24 cellular contexts compared by ENCODE assay signal in the genomic region with DNA sequence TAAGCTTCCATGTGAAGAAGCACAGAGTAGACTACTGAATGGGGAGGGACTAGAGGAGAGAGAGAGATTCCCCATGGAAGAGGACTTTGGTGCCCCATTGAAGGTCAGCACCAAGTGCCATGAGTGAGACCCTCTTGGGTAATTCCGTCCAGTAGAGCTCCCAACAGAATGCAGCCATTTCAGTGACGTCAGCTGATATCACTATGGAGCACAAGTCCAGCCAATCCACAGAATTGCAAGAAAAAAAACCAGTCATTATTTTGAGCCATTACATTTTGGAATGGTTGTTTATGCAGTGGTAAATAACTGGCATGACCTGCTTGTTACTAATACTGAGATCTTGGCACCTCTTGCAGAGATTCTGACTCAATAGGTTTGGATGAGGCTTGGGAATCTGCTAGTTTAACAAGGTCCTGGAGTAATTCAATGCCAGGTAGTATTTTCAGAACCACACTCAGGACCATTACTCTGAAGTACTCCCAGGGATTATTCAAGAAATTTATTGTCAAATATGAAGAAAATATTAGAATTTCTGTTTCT. TPM values are rescaled to one million over a fixed set of nuclear protein-coding genes. Genes with fewer than 3 reads are reported as not detected.
DNase-seq lines count a peak whose midpoint lies in the region; ATAC-seq, FAIRE-seq and TF ChIP-seq lines count a peak whose summit lies in the region.
"Had no signal": no experiment of that assay in that cellular context is flagged by ENCODE, and none has a peak within 500 bp of the region (broad histone marks: within the 10 kb centered on the region; RNA-seq: fewer than 3 reads in every experiment).

No MANE protein-coding gene starts in this region.

- H3K4me2 ChIP-seq in GM23248 (ENCODE audit: unreplicated experiment) (no peak overlapping the region), K562 (ENCODE audit: insufficient read depth, low read length) (no peak overlapping the region)

- ATAC-seq in K562 (no peak), foreskin keratinocyte (peak; percentile 31), HG03378 (IDR thresholded peaks at IDR 0.05; ENCODE audit: unreplicated experiment) (no peak)
- ATAC-seq: GM12878, HCT116 had no signal

- H3K9ac ChIP-seq in GM23248 = no peak overlapping the region
- no peak overlapping the region for H3K9ac ChIP-seq in K562 (ENCODE audit: insufficient read depth in 1 of 2, low read depth in 2 of 2, low read length in 2 of 2)

- POLR2A ChIA-PET in K562 (lab: Yijun Ruan, JAX) = interaction anchor here (0.6 to 1.2 kb wide), 2 partner anchors 14 to 1036 kb away, joined by 3 to 5 read pairs; no protein-coding TSS in a partner anchor

- no peaks in the 10 kb centered on the region for H3K9me2 ChIP-seq in GM23248 (ENCODE audit: insufficient read depth)

- in situ Hi-C loops in ACHN (cut with HindIII; ENCODE audit: low pct_ligation_motif_present, low pct_unique_long_range_greater_than_20kb, low sequenced_read_pairs) = no loop called here
- in situ Hi-C loops in GM23248 (cut with MboI) = no loop called here
- in situ Hi-C loops in K562 (cut with MboI) = no loop called here

- CTCF ChIA-PET in K562 (lab: Yijun Ruan, JAX; ENCODE audit: low intra/inter-chr PET ratio) = no interaction called here

- no TSS peak for BruUV-seq in K562 (replicated peaks; lab: Mats Ljungman, UMichigan)

- no peaks in the 10 kb centered on the region for H4K20me1 ChIP-seq in GM23248 (ENCODE audit: insufficient read depth)
- no peaks in the 10 kb centered on the region for H4K20me1 ChIP-seq in K562 (replicated peaks; ENCODE audit: control insufficient read depth, insufficient read depth, low read length)

- TF ChIP-seq EP300 in K562 (IDR thresholded peaks at IDR 0.05; ENCODE audit: low read length) = no peak

- no peaks in the 10 kb centered on the region for H3F3A ChIP-seq in GM23248 (ENCODE audit: insufficient read depth)

- TF ChIP-seq CTCF in K562 (IDR thresholded peaks at IDR 0.05 in 2 of 3, conservative IDR thresholded peaks at IDR 0.05 in 1 of 3; ENCODE audit: insufficient read depth in 2 of 3, low read depth in 1 of 3, low read length in 3 of 3) (no peak), foreskin keratinocyte (conservative IDR thresholded peaks at IDR 0.05) (no peak)

- no peaks in the 10 kb centered on the region for H3K9me1 ChIP-seq in K562 (ENCODE audit: control insufficient read depth, insufficient read depth, low read length)

- H3K79me2 ChIP-seq in GM23248 (ENCODE audit: insufficient read depth) (no peaks in the 10 kb centered on the region), K562 (ENCODE audit: control insufficient read depth, insufficient read depth, low read length) (no peaks in the 10 kb centered on the region; the same call in 2 of the 3 replicates)

- no peak for FAIRE-seq in K562 (lab: Jason Lieb, UNC)
- FAIRE-seq: D721Med, GM12878, H1 had no signal

- intact Hi-C loops in K562 (cut with micrococcal nuclease) = no loop called here

- H3K27ac ChIP-seq in GM23248 (no peak overlapping the region), K562 (ENCODE audit: extremely low read depth, low read depth, low read length) (no peak overlapping the region), foreskin keratinocyte (no peak overlapping the region)
- H3K27ac ChIP-seq: HL-60, Peyer's patch had no signal

- no peak for TF ChIP-seq POLR2A in K562 (conservative IDR thresholded peaks at IDR 0.05)

- H3K27me3 ChIP-seq in GM23248 (replicated peaks; ENCODE audit: insufficient read depth) = no peaks in the 10 kb centered on the region
- H3K27me3 ChIP-seq in K562 (ENCODE audit: control insufficient read depth in 2 of 2, insufficient read depth in 2 of 2, low read length in 2 of 2) = no peaks in the 10 kb centered on the region
- no peaks in the 10 kb centered on the region for H3K27me3 ChIP-seq in foreskin keratinocyte
- H3K27me3 ChIP-seq: Peyer's patch had no signal

- H3K36me3 ChIP-seq in GM23248 (ENCODE audit: low read depth) = no peaks in the 10 kb centered on the region
- H3K36me3 ChIP-seq in K562 (ENCODE audit: control insufficient read depth, insufficient read depth, low read length) = no peaks in the 10 kb centered on the region
- H3K36me3 ChIP-seq: Peyer's patch had no signal

- 12 to 16% methylated on average over 2 of the region's 2 CpGs for WGBS in GM23248 (ENCODE audit: low coverage in 1 of 2, low lambda C conversion rate in 2 of 2, missing lambda C conversion rate in 2 of 2), 2 experiments
- WGBS in K562 (ENCODE audit: insufficient coverage, low coverage, missing lambda C conversion rate) = 19% methylated on average over 2 of the region's 2 CpGs

- H3K9me3 ChIP-seq in GM23248 (ENCODE audit: low read depth) (no peaks in the 10 kb centered on the region), K562 (replicated peaks; ENCODE audit: control insufficient read depth, insufficient read depth, low read depth, low read length) (0 out of 2 replicates have a peak, but pooled peaks cover 1% of the 10 kb centered on the region)
- H3K9me3 ChIP-seq: Peyer's patch had no signal

- TF ChIP-seq RAD21 in K562 (CRISPR knock-in tag; conservative IDR thresholded peaks at IDR 0.05 in 1 of 2, IDR thresholded peaks at IDR 0.05 in 1 of 2) = no peak

- H3K4me1 ChIP-seq in GM23248 (ENCODE audit: insufficient read depth) (no peaks in the 10 kb centered on the region), K562 (replicated peaks in 1 of 2; ENCODE audit: control insufficient read depth in 2 of 2, insufficient read depth in 2 of 2, low read length in 2 of 2) (peaks cover 0 to 8% of the 10 kb centered on the region in 2 experiments; a peak in 1 of 5 replicates), foreskin keratinocyte (no peaks in the 10 kb centered on the region)
- H3K4me1 ChIP-seq: Peyer's patch had no signal

- no peak overlapping the region for H3K4me3 ChIP-seq in GM23248
- no peak overlapping the region for H3K4me3 ChIP-seq in K562
- H3K4me3 ChIP-seq: GM12878, Peyer's patch had no signal

- no peak overlapping the region for H2AFZ ChIP-seq in GM23248
- no peak overlapping the region for H2AFZ ChIP-seq in K562 (ENCODE audit: low read depth, low read length)

- DNase-seq in ACHN (peak; percentile 16), GM23248 (peak; percentile 2), K562 (ENCODE audit: extremely low read depth in 1 of 4, low spot score in 3 of 4) (no peak), foreskin keratinocyte (peak in 1 of 2 donors; percentile 28), AG20443 (ENCODE audit: low spot score) (no peak), UCSD-AML1 (lab: John Stamatoyannopoulos, UW; ENCODE audit: unreplicated experiment) (no peak)
- DNase-seq: EL, GDM1, Karpas-422, NCI-H1105 treated with DMSO at 0.1 percent for 48 hours, NCI-H146, NCI-H1930, NCI-H2107, NCI-H526 treated with DMSO at 0.1 percent for 48 hours, Peyer's patch, SHP77 treated with DMSO at 0.1 percent for 48 hours had no signal

TF ChIP-seq in K562, 482 proteins besides CTCF, POLR2A, EP300 and RAD21:
- TF ChIP-seq RBBP5 (IDR thresholded peaks at IDR 0.05; ENCODE audit: borderline replicate concordance, insufficient read depth, low read length, poor library complexity, severe bottlenecking) (no peak), ATF1 (CRISPR knock-in tag; IDR thresholded peaks at IDR 0.05) (no peak), ATF1 (tag; IDR thresholded peaks at IDR 0.05) (0 out of 2 replicates have a peak, but pooled peaks have one; percentile 35)

RNA-seq across cellular contexts. Expression of a gene that starts 52.6 kb away (rescaled TPM):
- not detected in 2 replicates for total RNA-seq in GM23248 (2014; rRNA removed; shearing (Covaris generic))
- polyA plus RNA-seq in GM23248 (2016; fragmentation: Nextera tagmentation; extraction: Ambion mirVana) = not detected in 2 replicates
- total RNA-seq in K562 (2011; cell fraction: chromatin; rRNA removed; ENCODE audit: low replicate concordance) = 0.53 and 0.62 TPM in 2 replicates
- 0.53 and 0.83 TPM in 2 replicates for total RNA-seq in K562 (2011; cell fraction: nucleolus; rRNA removed)
- 0.59 and 0.76 TPM in 2 replicates for total RNA-seq in K562 (2011; cell fraction: nucleoplasm; rRNA removed)
- total RNA-seq in K562 (2014; rRNA removed) = 0.16 and 0.73 TPM in 2 replicates
- total RNA-seq in K562 (2014; rRNA removed; fragmentation: Illumina TruSeq; extraction: Trizol) = 0.13 and 0.15 TPM in 2 replicates
- total RNA-seq in K562 (2015; rRNA removed; fragmentation: Illumina TruSeq; extraction: Trizol) = 0.14 and 0.15 TPM in 2 replicates
- total RNA-seq in K562 (2021) = 1.0 and 1.2 TPM in 2 replicates
- 0.23 and 0.35 TPM in 2 replicates for polyA plus RNA-seq in K562 (2011; rRNA removed)
- polyA plus RNA-seq in K562 (2011; cell fraction: cytosol; rRNA removed) = 0.22 and 1.8 TPM in 2 replicates
- 0.37 and 1.5 TPM in 2 replicates for polyA plus RNA-seq in K562 (2011; cell fraction: nucleus; rRNA removed)
- 0.27 and 0.30 TPM in 2 replicates for polyA plus RNA-seq in K562 (2012)
- 0.18 and 0.19 TPM in 2 replicates for polyA plus RNA-seq in K562 (2014; fragmentation: Illumina TruSeq; extraction: Trizol)
- polyA plus RNA-seq in K562 (2014; fragmentation: Nextera tagmentation; extraction: Ambion mirVana) = under 1 TPM; 0.04 to 0.06 TPM
- 0.09 and 0.23 TPM in 2 replicates for polyA plus RNA-seq in K562 (2014; rRNA removed)
- 0.12 and 0.56 TPM in 2 replicates for polyA minus RNA-seq in K562 (2011; rRNA and poly(A)+ RNA removed)
- 0.86 TPM in 1 of 2 replicates, not detected in the other for polyA minus RNA-seq in K562 (2011; cell fraction: cytosol; rRNA and poly(A)+ RNA removed)
- 0.89 and 2.0 TPM in 2 replicates for polyA minus RNA-seq in K562 (2011; cell fraction: nucleus; rRNA and poly(A)+ RNA removed)
- not detected in 2 replicates for total RNA-seq in foreskin keratinocyte
- not detected in 2 replicates for polyA plus RNA-seq in foreskin keratinocyte
- total RNA-seq: GM12878; T-helper 1 cell treated with Interleukin-12 subunit alpha and Interleukin-12 subunit beta and Interleukin-4 antibody, amounts not matched to agents 30 ng/mL and 1 ng/mL, for 36 hours had no signal
- polyA plus RNA-seq: BJ, GM12878 had no signal

Comparison
In these comparisons a context has a peak if more than half of its experiments do, and no peak if none do; other contexts are left out.
1. DNase-seq: peak in ACHN (single experiment) and GM23248 (single experiment); none in K562 (0 of 4), AG20443 (single experiment) and UCSD-AML1 (single experiment).